Comparison of ENCODE assay signal across 14 cellular contexts in genomic region chr10:11298116-11298515, GRCh38.
A peak's percentile ranks its signal among the peaks of the same experiment; 100 is the strongest.
DNase-seq lines count a peak whose midpoint lies in the region; ATAC-seq and TF ChIP-seq lines count a peak whose summit lies in the region.
"Had no signal": no experiment of that assay in that cellular context is flagged by ENCODE, and none has a peak within 500 bp of the region (broad histone marks: within the 10 kb centered on the region; RNA-seq: fewer than 3 reads in every experiment).

No MANE protein-coding gene starts in this region.

- TF ChIP-seq CTCF in brain (conservative IDR thresholded peaks at IDR 0.05) = no peak

- H3K4me3 Mint-ChIP-seq in brain = no peak overlapping the region
- H3K4me3 Mint-ChIP-seq in naive thymus-derived CD8-positive, alpha-beta T cell = peak overlapping the region in 1 of 10 donors; percentile 10

- no peaks in the 10 kb centered on the region for H3K27me3 Mint-ChIP-seq in brain
- H3K27me3 Mint-ChIP-seq in naive thymus-derived CD8-positive, alpha-beta T cell = no peaks in the 10 kb centered on the region

- peak overlapping the region in 3 of 5 experiments; percentile 49 to 67 (median 61) for H3K27ac Mint-ChIP-seq in brain
- peak overlapping the region; percentile 37 to 92 (median 74) for H3K27ac Mint-ChIP-seq in naive thymus-derived CD8-positive, alpha-beta T cell

- peak; percentile 35 for DNase-seq in DMS 273 (lab: John Stamatoyannopoulos, UW; ENCODE audit: unreplicated experiment)
- no peak for DNase-seq in DMS 273 treated with DMSO at 0.1 percent for 48 hours (lab: John Stamatoyannopoulos, UW)
- peak; percentile 1 for DNase-seq in M059J (ENCODE audit: low read depth)
- DNase-seq in naive thymus-derived CD8-positive, alpha-beta T cell = no peak
- DNase-seq in iPS-NIHi7 (ENCODE audit: extremely low spot score) = no peak
- DNase-seq in NCI-H345 treated with DMSO at 0.1 percent for 48 hours (lab: John Stamatoyannopoulos, UW; ENCODE audit: unreplicated experiment) = no peak
- DNase-seq: central memory CD4-positive, alpha-beta T cell; hippocampal formation; NCI-H1436 treated with DMSO at 0.1 percent for 48 hours; pancreas; stimulated activated CD4-positive, alpha-beta T cell treated with anti-CD3 and anti-CD28 coated beads, Interleukin-15, amount 100 ng/mL, for 24 hours; transverse colon had no signal

- POLR2A ChIA-PET in naive thymus-derived CD8-positive, alpha-beta T cell (lab: Charles Lee) = no interaction called here

- no peak for ATAC-seq in naive thymus-derived CD8-positive, alpha-beta T cell
- no peak for ATAC-seq in HG02885 (IDR thresholded peaks at IDR 0.05; ENCODE audit: poor library complexity, unreplicated experiment)
- ATAC-seq: pancreas had no signal

- peaks cover 95% of the 10 kb centered on the region for H3K36me3 Mint-ChIP-seq in brain
- H3K36me3 Mint-ChIP-seq in naive thymus-derived CD8-positive, alpha-beta T cell = peaks cover 19 to 96% (median 55%) of the 10 kb centered on the region in 3 donors

- peaks cover 0 to 6% (median 2%) of the 10 kb centered on the region in 5 experiments for H3K9me3 Mint-ChIP-seq in brain
- H3K9me3 Mint-ChIP-seq in naive thymus-derived CD8-positive, alpha-beta T cell = no peaks in the 10 kb centered on the region

- H3K4me1 Mint-ChIP-seq in brain = peaks cover 33% of the 10 kb centered on the region
- peaks cover 7 to 40% (median 28%) of the 10 kb centered on the region in 4 donors for H3K4me1 Mint-ChIP-seq in naive thymus-derived CD8-positive, alpha-beta T cell

Comparison
In these comparisons a context has a peak if more than half of its experiments do, and no peak if none do; other contexts are left out.
1. DNase-seq: peak in DMS 273 (single experiment) and M059J (single experiment); none in DMS 273 treated with DMSO at 0.1 percent for 48 hours (single experiment), naive thymus-derived CD8-positive, alpha-beta T cell (0 of 10), iPS-NIHi7 (single experiment) and NCI-H345 treated with DMSO at 0.1 percent for 48 hours (single experiment).